Comparison of ENCODE assay signal across 19 cellular contexts in the genomic region with DNA sequence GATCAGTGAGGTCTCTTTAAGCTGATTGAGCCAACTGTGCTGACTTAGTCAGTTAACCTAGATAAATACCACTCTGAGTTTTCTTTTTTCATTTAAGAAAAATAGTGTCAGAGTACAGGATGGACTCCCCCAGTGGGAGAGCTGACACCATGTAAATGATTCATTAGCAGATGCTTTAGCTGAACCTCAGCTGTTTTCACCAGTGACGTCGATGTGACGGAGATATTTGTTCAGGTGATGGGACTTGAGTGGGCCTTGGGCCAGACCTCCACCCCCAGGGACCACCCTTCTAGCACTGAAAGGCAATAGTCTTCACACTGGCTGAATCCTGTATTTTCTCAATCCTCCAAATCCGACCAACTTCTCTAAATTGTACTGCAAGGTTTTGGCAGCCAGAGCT.
DNase-seq lines count a peak whose midpoint lies in the region; ATAC-seq and TF ChIP-seq lines count a peak whose summit lies in the region.
"Had no signal": no experiment of that assay in that cellular context is flagged by ENCODE, and none has a peak within 500 bp of the region (broad histone marks: within the 10 kb centered on the region; RNA-seq: fewer than 3 reads in every experiment).

No MANE protein-coding gene starts in this region.

- ATAC-seq in Right ventricle myocardium inferior: peak; percentile 54
- ATAC-seq in heart right ventricle: peak in 5 of 8 donors; percentile 11 to 79 (median 61)
- peak; percentile 59 for ATAC-seq in omental fat pad (ENCODE audit: low FRiP score)
- ATAC-seq: HepG2, PC-3 had no signal

- DNase-seq in Right ventricle myocardium inferior (ENCODE audit: missing footprints): no peak
- DNase-seq in cardiac septum (ENCODE audit: low spot score): no peak
- DNase-seq in heart right ventricle: peak in 1 of 2 donors; percentile 42
- DNase-seq in omental fat pad (ENCODE audit: low spot score): no peak
- no peak for DNase-seq in GM19240 (ENCODE audit: insufficient read length, low spot score)
- no peak for DNase-seq in occipital lobe (lab: John Stamatoyannopoulos, UW)
- DNase-seq in NCI-H510A treated with DMSO at 0.1 percent for 48 hours (lab: John Stamatoyannopoulos, UW): no peak
- no peak for DNase-seq in GM20000 (ENCODE audit: low spot score)
- DNase-seq: AML-193, DMS79 treated with DMSO at 0.1 percent for 48 hours, KG1, MV-4-11, NCI-H1930, NCI-H226, NCI-H526, PC-3 had no signal

- H3K4me1 ChIP-seq in heart right ventricle: peaks cover 0 to 12% (median 2%) of the 10 kb centered on the region in 9 donors

- H3K4me3 ChIP-seq in heart right ventricle: no peak overlapping the region

- TF ChIP-seq CTCF in heart right ventricle (IDR thresholded peaks at IDR 0.05) (no peak), omental fat pad (IDR thresholded peaks at IDR 0.05) (no peak), GM20000 (IDR thresholded peaks at IDR 0.05; ENCODE audit: extremely low read depth, missing control alignments) (no peak)

- intact Hi-C loops in Right ventricle myocardium inferior (cut with DNase I): no loop called here
- intact Hi-C loops in cardiac septum (cut with DNase I): no loop called here
- intact Hi-C loops in heart right ventricle (cut with DNase I): loop anchor here in 1 of 10 donors (10.0 kb wide), 1 partner anchor 574 kb away; no protein-coding TSS in a partner anchor

- H3K9me3 ChIP-seq in heart right ventricle: no peaks in the 10 kb centered on the region

- H3K27me3 ChIP-seq in heart right ventricle: peaks cover 0 to 17% (median 3%) of the 10 kb centered on the region in 7 donors

- WGBS in heart right ventricle, 2 donors: 76 to 86% methylated on average over 4 of the region's 4 CpGs

- no peak overlapping the region for H3K27ac ChIP-seq in heart right ventricle
- H3K27ac ChIP-seq: 22Rv1, RWPE1 had no signal

- H3K36me3 ChIP-seq in heart right ventricle: no peaks in the 10 kb centered on the region
